Comparison of ENCODE assay signal across 10 cellular contexts in the genomic region with DNA sequence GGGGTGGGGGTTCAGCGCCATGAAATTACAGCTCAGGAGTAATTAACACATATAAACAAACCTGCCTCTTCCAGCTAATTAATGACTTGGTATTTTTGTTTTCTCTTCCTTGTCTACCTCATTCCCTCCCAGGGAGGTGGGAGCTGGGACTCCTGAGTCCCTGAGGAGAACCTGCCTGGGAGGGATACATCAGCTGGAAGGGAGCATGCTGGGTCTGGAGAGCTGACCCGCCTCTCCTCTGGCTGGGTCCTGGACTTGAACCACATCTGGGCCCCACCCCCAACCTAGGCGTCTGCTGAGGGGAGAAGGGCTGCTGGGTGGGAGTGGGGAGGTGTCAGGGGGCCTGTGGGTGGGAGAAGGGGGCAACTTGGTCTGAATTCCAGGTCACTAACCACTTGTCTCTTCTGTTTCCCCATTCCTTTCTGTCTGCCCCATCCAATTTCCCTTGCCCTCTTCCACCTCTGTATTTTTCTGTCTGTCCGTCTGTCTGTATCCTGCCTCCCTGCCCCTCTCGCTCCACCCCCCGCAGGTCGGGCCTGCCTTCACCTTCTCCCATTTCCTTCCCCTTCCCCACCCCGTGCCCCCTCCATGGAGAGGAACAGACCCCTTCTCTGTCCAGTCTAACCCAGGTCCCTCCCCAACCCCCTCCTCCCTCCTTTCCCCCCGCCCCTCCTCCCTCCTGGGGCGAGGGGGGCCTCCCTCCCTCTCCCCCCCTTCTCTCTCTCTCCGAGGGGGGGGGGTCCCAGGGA. TPM values are rescaled to one million over a fixed set of nuclear protein-coding genes. Genes with fewer than 3 reads are reported as not detected.
A peak's percentile ranks its signal among the peaks of the same experiment; 100 is the strongest.
DNase-seq lines count a peak whose midpoint lies in the region; ATAC-seq and TF ChIP-seq lines count a peak whose summit lies in the region.
"Had no signal": no experiment of that assay in that cellular context is flagged by ENCODE, and none has a peak within 500 bp of the region (broad histone marks: within the 10 kb centered on the region; RNA-seq: fewer than 3 reads in every experiment).

A gene (plus strand): TSS at position 363 of the 749 bp plus-strand sequence. CDS start 411 bp downstream, outside the sequence.

- H3K9me3 Mint-ChIP-seq in CD4-positive, alpha-beta memory T cell = no peaks in the 10 kb centered on the region
- no peaks in the 10 kb centered on the region for H3K9me3 Mint-ChIP-seq in endothelial cell (ENCODE audit: unreplicated experiment)
- no peaks in the 10 kb centered on the region for H3K9me3 Mint-ChIP-seq in T-helper 2 cell treated with Interferon-gamma antibody and Interleukin-4, amounts not matched to agents 5 μg/mL and 100 μg/mL, for 36 hours

- CTCF ChIA-PET in CD4-positive, alpha-beta memory T cell (lab: Charles Lee; ENCODE audit: partially characterized antibody) = interaction anchor here (1.0 kb wide), 2 partner anchors 52 to 153 kb away, joined by 3 to 4 read pairs; no protein-coding TSS in a partner anchor

- H3K4me1 ChIP-seq in CD4-positive, alpha-beta memory T cell (ENCODE audit: insufficient read depth, low read length) = peaks cover 17% of the 10 kb centered on the region

- H3K27ac Mint-ChIP-seq in CD4-positive, alpha-beta memory T cell = peak within 1 kb of the TSS in 1 of 7 donors; percentile 52
- H3K27ac Mint-ChIP-seq in endothelial cell (ENCODE audit: unreplicated experiment) = no peak within 1 kb of the TSS
- H3K27ac Mint-ChIP-seq in T-helper 2 cell treated with Interferon-gamma antibody and Interleukin-4, amounts not matched to agents 5 μg/mL and 100 μg/mL, for 36 hours = no peak within 1 kb of the TSS

- DNase-seq in CD4-positive, alpha-beta memory T cell = no peak
- DNase-seq in M059J (ENCODE audit: low read depth) (no peak), endothelial cell (ENCODE audit: low spot score) (no peak), posterior vena cava (ENCODE audit: low spot score) (no peak), NOMO-1 treated with DMSO at 0.1 percent for 48 hours (lab: John Stamatoyannopoulos, UW; ENCODE audit: unreplicated experiment) (no peak)
- no peak for DNase-seq in T-helper 2 cell treated with Interferon-gamma antibody and Interleukin-4, amounts not matched to agents 5 μg/mL and 100 μg/mL, for 36 hours (ENCODE audit: low spot score)
- DNase-seq: anterior cingulate cortex had no signal

- peaks cover 11 to 47% (median 16%) of the 10 kb centered on the region in 4 donors for H3K4me1 Mint-ChIP-seq in CD4-positive, alpha-beta memory T cell
- H3K4me1 Mint-ChIP-seq in endothelial cell (ENCODE audit: unreplicated experiment) = peaks cover 29% of the 10 kb centered on the region
- peaks cover 10% of the 10 kb centered on the region for H3K4me1 Mint-ChIP-seq in T-helper 2 cell treated with Interferon-gamma antibody and Interleukin-4, amounts not matched to agents 5 μg/mL and 100 μg/mL, for 36 hours (ENCODE audit: low read depth)

- no peak for ATAC-seq in HG03457 (IDR thresholded peaks at IDR 0.05; ENCODE audit: unreplicated experiment)
- ATAC-seq in GM21528 (IDR thresholded peaks at IDR 0.05; ENCODE audit: low FRiP score, unreplicated experiment) = no peak
- ATAC-seq: esophagus mucosa had no signal

- no peaks in the 10 kb centered on the region for H3K9me3 ChIP-seq in CD4-positive, alpha-beta memory T cell (ENCODE audit: control insufficient read depth in 1 of 2, low read length in 2 of 2)

- H3K36me3 ChIP-seq in CD4-positive, alpha-beta memory T cell (ENCODE audit: insufficient read depth, low read length) = no peaks in the 10 kb centered on the region

- H3K4me3 Mint-ChIP-seq in CD4-positive, alpha-beta memory T cell = peak within 1 kb of the TSS in 7 of 8 donors; percentile 35 to 69 (median 59)
- H3K4me3 Mint-ChIP-seq in endothelial cell (ENCODE audit: unreplicated experiment) = no peak within 1 kb of the TSS
- no peak within 1 kb of the TSS for H3K4me3 Mint-ChIP-seq in T-helper 2 cell treated with Interferon-gamma antibody and Interleukin-4, amounts not matched to agents 5 μg/mL and 100 μg/mL, for 36 hours

- H3K27me3 ChIP-seq in CD4-positive, alpha-beta memory T cell (ENCODE audit: insufficient read depth, low read length) = no peaks in the 10 kb centered on the region

- peaks cover 2% of the 10 kb centered on the region in 2 donors for H3K27me3 Mint-ChIP-seq in CD4-positive, alpha-beta memory T cell
- peaks cover 13% of the 10 kb centered on the region for H3K27me3 Mint-ChIP-seq in endothelial cell (ENCODE audit: unreplicated experiment)
- peaks cover 27% of the 10 kb centered on the region for H3K27me3 Mint-ChIP-seq in T-helper 2 cell treated with Interferon-gamma antibody and Interleukin-4, amounts not matched to agents 5 μg/mL and 100 μg/mL, for 36 hours (ENCODE audit: low read depth)

- TF ChIP-seq CTCF in endothelial cell (IDR thresholded peaks at IDR 0.05; ENCODE audit: unreplicated experiment) = no peak

- peaks cover 0 to 7% of the 10 kb centered on the region in 2 donors for H3K36me3 Mint-ChIP-seq in CD4-positive, alpha-beta memory T cell
- peaks cover 17% of the 10 kb centered on the region for H3K36me3 Mint-ChIP-seq in endothelial cell (ENCODE audit: low read depth, unreplicated experiment)
- no peaks in the 10 kb centered on the region for H3K36me3 Mint-ChIP-seq in T-helper 2 cell treated with Interferon-gamma antibody and Interleukin-4, amounts not matched to agents 5 μg/mL and 100 μg/mL, for 36 hours (ENCODE audit: low read depth)

- intact Hi-C loops in CD4-positive, alpha-beta memory T cell (cut with micrococcal nuclease) = no loop called here
- intact Hi-C loops in posterior vena cava (cut with DNase I) = no loop called here

- no peak within 1 kb of the TSS for H3K4me3 ChIP-seq in CD4-positive, alpha-beta memory T cell (ENCODE audit: low read length in 2 of 2)

- H3K27ac ChIP-seq in CD4-positive, alpha-beta memory T cell (ENCODE audit: low read depth, low read length) = no peak within 1 kb of the TSS

- POLR2A ChIA-PET in CD4-positive, alpha-beta memory T cell (lab: Charles Lee; ENCODE audit: partially characterized antibody) = interaction anchor here (1.4 to 3.4 kb wide), 3 partner anchors 23 to 95 kb away, joined by 3 to 18 read pairs (median 14); a partner anchor contains a TSS

RNA-seq across cellular contexts. Expression of the gene that starts here (rescaled TPM):
- 1 to 10 TPM; 8.8 to 9.8 TPM for total RNA-seq in CD4-positive, alpha-beta memory T cell
- under 1 TPM in 1 of 2 donors, not detected in 1; 0.08 TPM for polyA plus RNA-seq in CD4-positive, alpha-beta memory T cell
- 8.9 and 16.5 TPM in 2 replicates for total RNA-seq in M059J (2014; rRNA removed; shearing (Covaris generic))
- total RNA-seq in endothelial cell (ENCODE audit: unreplicated experiment) = 54.8 TPM
- 10 to 100 TPM; 31.6 to 34.2 TPM for total RNA-seq in posterior vena cava

Comparison
In these comparisons a context has a peak if more than half of its experiments do, and no peak if none do; other contexts are left out.
1. H3K4me3 Mint-ChIP-seq: peak in CD4-positive, alpha-beta memory T cell (7 of 8); none in endothelial cell (single experiment) and T-helper 2 cell treated with Interferon-gamma antibody and Interleukin-4, amounts not matched to agents 5 μg/mL and 100 μg/mL, for 36 hours (single experiment).